In genomic region chr1:39001516-39002389, GRCh38 we compare ENCODE assay signal across 11 cellular contexts. TPM values are rescaled to one million over a fixed set of nuclear protein-coding genes. Genes with fewer than 3 reads are reported as not detected.
DNase-seq lines count a peak whose midpoint lies in the region; ATAC-seq and TF ChIP-seq lines count a peak whose summit lies in the region.
"Had no signal": no experiment of that assay in that cellular context is flagged by ENCODE, and none has a peak within 500 bp of the region (broad histone marks: within the 10 kb centered on the region; RNA-seq: fewer than 3 reads in every experiment).

No MANE protein-coding gene starts in this region.

- H3K27me3 ChIP-seq in HUES6 (ENCODE audit: control insufficient read depth, insufficient read depth, low read length): no peaks in the 10 kb centered on the region
- no peaks in the 10 kb centered on the region for H3K27me3 ChIP-seq in endodermal cell (ENCODE audit: control insufficient read depth, insufficient read depth, low read length, poor library complexity, severe bottlenecking)
- H3K27me3 ChIP-seq: ovary had no signal

- WGBS in endodermal cell (ENCODE audit: insufficient coverage in 1 of 2, insufficient read length in 1 of 2), 2 experiments: 83 to 87% methylated on average over 4 to 5 of the region's 5 CpGs

- H3K36me3 ChIP-seq in HUES6 (ENCODE audit: control insufficient read depth, insufficient read depth, low read length) (peaks cover 98% of the 10 kb centered on the region), endodermal cell (ENCODE audit: control insufficient read depth, insufficient read depth, low read length) (peaks cover 96% of the 10 kb centered on the region)

- no peaks in the 10 kb centered on the region for H3K9me3 Mint-ChIP-seq in activated T-cell treated with anti-CD3 and anti-CD28 coated beads, Interleukin-2, amount 50 U/mL, for 72 hours
- H3K9me3 Mint-ChIP-seq in endodermal cell (no peaks in the 10 kb centered on the region), progenitor cell of endocrine pancreas (ENCODE audit: low read depth) (no peaks in the 10 kb centered on the region)

- no peaks in the 10 kb centered on the region for H3K27me3 Mint-ChIP-seq in activated T-cell treated with anti-CD3 and anti-CD28 coated beads, Interleukin-2, amount 50 U/mL, for 72 hours (ENCODE audit: low read depth)
- H3K27me3 Mint-ChIP-seq in endodermal cell (ENCODE audit: insufficient read depth) (no peaks in the 10 kb centered on the region), progenitor cell of endocrine pancreas (no peaks in the 10 kb centered on the region)

- H3K9me3 ChIP-seq in HUES6 (ENCODE audit: control insufficient read depth, insufficient read depth, low read depth, low read length) (no peaks in the 10 kb centered on the region), endodermal cell (ENCODE audit: control insufficient read depth, low read length) (no peaks in the 10 kb centered on the region)
- H3K9me3 ChIP-seq: ovary had no signal

- H3K36me3 Mint-ChIP-seq in activated T-cell treated with anti-CD3 and anti-CD28 coated beads, Interleukin-2, amount 50 U/mL, for 72 hours (ENCODE audit: insufficient read depth in 2 of 2): peaks cover 27 to 44% of the 10 kb centered on the region in 2 donors
- peaks cover 86% of the 10 kb centered on the region for H3K36me3 Mint-ChIP-seq in endodermal cell (ENCODE audit: low read depth)
- H3K36me3 Mint-ChIP-seq in progenitor cell of endocrine pancreas (ENCODE audit: insufficient read depth): peaks cover 39% of the 10 kb centered on the region

- no peak overlapping the region for H3K9ac ChIP-seq in HUES6 (ENCODE audit: low read length)
- no peak overlapping the region for H3K9ac ChIP-seq in endodermal cell (ENCODE audit: extremely low read depth, low read length, poor library complexity, severe bottlenecking)

- peaks cover 62% of the 10 kb centered on the region for H3K4me1 Mint-ChIP-seq in activated T-cell treated with anti-CD3 and anti-CD28 coated beads, Interleukin-2, amount 50 U/mL, for 72 hours (ENCODE audit: low read depth)
- H3K4me1 Mint-ChIP-seq in endodermal cell (peaks cover 23% of the 10 kb centered on the region), progenitor cell of endocrine pancreas (ENCODE audit: low read depth) (peaks cover 24% of the 10 kb centered on the region)

- H3K4me3 ChIP-seq in HUES6 (ENCODE audit: low read depth, low read length) (no peak overlapping the region), endodermal cell (ENCODE audit: low read length) (no peak overlapping the region)
- H3K4me3 ChIP-seq: ovary had no signal

- H3K4me1 ChIP-seq in HUES6 (ENCODE audit: control insufficient read depth, insufficient read depth, low read length): peaks cover 57% of the 10 kb centered on the region
- peaks cover 5% of the 10 kb centered on the region for H3K4me1 ChIP-seq in endodermal cell (ENCODE audit: control insufficient read depth, insufficient read depth, low read length)

- H3K27ac ChIP-seq in HUES6 (ENCODE audit: low read depth, low read length): peak overlapping the region; percentile 56
- no peak overlapping the region for H3K27ac ChIP-seq in endodermal cell (ENCODE audit: low read depth, low read length)
- H3K27ac ChIP-seq: ovary had no signal

- DNase-seq in activated T-cell treated with anti-CD3 and anti-CD28 coated beads, Interleukin-2, amount 50 U/mL, for 72 hours: no peak
- DNase-seq in activated T-cell treated with anti-CD3 and anti-CD28 coated beads for 4 hours (no peak), endodermal cell (no peak), progenitor cell of endocrine pancreas (ENCODE audit: low spot score, unreplicated experiment) (no peak), islet precursor cell (no peak), germinal center (ENCODE audit: low spot score) (no peak), hypothalamus (lab: John Stamatoyannopoulos, UW) (no peak)
- DNase-seq: activated CD4-positive, alpha-beta T cell treated with anti-CD3 and anti-CD28 coated beads, Interleukin-2, amount 50 U/mL, for 4 hours; ovary; small intestine had no signal

- ATAC-seq in activated T-cell treated with anti-CD3 and anti-CD28 coated beads, Interleukin-2, amount 50 U/mL, for 72 hours (replicated peaks in 1 of 2): peak; percentile 34 to 36

- peak overlapping the region; percentile 64 to 81 for H3K4me3 Mint-ChIP-seq in activated T-cell treated with anti-CD3 and anti-CD28 coated beads, Interleukin-2, amount 50 U/mL, for 72 hours
- H3K4me3 Mint-ChIP-seq in endodermal cell: peak overlapping the region; percentile 2
- H3K4me3 Mint-ChIP-seq in progenitor cell of endocrine pancreas (ENCODE audit: low read depth): no peak overlapping the region

- peak overlapping the region; percentile 68 for H3K27ac Mint-ChIP-seq in activated T-cell treated with anti-CD3 and anti-CD28 coated beads, Interleukin-2, amount 50 U/mL, for 72 hours
- H3K27ac Mint-ChIP-seq in endodermal cell: peak overlapping the region; percentile 31
- peak overlapping the region; percentile 48 for H3K27ac Mint-ChIP-seq in progenitor cell of endocrine pancreas

- TF ChIP-seq CTCF in endodermal cell (conservative IDR thresholded peaks at IDR 0.05) (no peak), progenitor cell of endocrine pancreas (IDR thresholded peaks at IDR 0.05; ENCODE audit: unreplicated experiment) (no peak)

RNA-seq across cellular contexts. Expression of gene AKIRIN1, which starts 10.7 kb away (rescaled TPM):
- 10 to 100 TPM; 73.9 to 74.6 TPM for total RNA-seq in activated T-cell treated with anti-CD3 and anti-CD28 coated beads, Interleukin-2, amount 50 U/mL, for 72 hours
- total RNA-seq in endodermal cell (100 to 1,000 TPM; 128 to 137 TPM), progenitor cell of endocrine pancreas (96.1 and 96.2 TPM in 2 replicates)
- polyA plus RNA-seq in endodermal cell (2013, experiment 1 of 2): 93.5 TPM
- polyA plus RNA-seq in endodermal cell (2013, experiment 2 of 2): 90.5 TPM

RNA-seq across cellular contexts. Expression of gene NDUFS5, which starts 24.4 kb away (rescaled TPM):
- total RNA-seq in activated T-cell treated with anti-CD3 and anti-CD28 coated beads, Interleukin-2, amount 50 U/mL, for 72 hours: 10 to 100 TPM; 88.7 to 89.1 TPM
- total RNA-seq in endodermal cell: 100 to 1,000 TPM; 295 to 349 TPM
- 400 TPM for polyA plus RNA-seq in endodermal cell (2013, experiment 1 of 2)
- polyA plus RNA-seq in endodermal cell (2013, experiment 2 of 2): 403 TPM
- 208 and 221 TPM in 2 replicates for total RNA-seq in progenitor cell of endocrine pancreas
